Comparison of ENCODE assay signal across 30 cellular contexts in the genomic region with DNA sequence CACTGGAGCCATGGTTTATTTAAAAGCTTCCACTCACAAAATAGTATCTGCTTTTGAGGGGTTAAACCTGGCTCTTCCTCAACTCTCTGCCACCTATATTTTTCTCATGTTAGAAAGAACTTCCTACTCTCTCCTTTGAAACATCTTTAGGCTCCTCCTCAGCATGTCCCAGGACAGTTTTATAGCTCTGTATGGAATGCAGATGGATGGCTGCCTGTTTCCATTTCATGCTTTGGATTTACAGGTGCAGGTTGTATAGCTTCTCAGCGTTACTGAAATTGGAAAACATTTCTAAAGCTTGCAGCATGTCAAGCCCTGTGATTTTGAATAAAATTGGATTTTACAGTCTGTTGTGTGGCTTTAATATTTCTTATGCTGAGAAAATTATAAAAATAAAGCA.
"Had no signal": no experiment of that assay in that cellular context is flagged by ENCODE, and none has a peak within 500 bp of the region (broad histone marks: within the 10 kb centered on the region; RNA-seq: fewer than 3 reads in every experiment).

No MANE protein-coding gene starts in this region.

- H3K9me3 Mint-ChIP-seq: stimulated activated memory B cell treated with anti-CD40 and anti-IgM and Interleukin-4, amounts not matched to agents 10 μg/mL and 1 μg/mL and 100 μg/mL, for 72 hours; stimulated activated naive CD8-positive, alpha-beta T cell treated with anti-CD3 and anti-CD28 coated beads, Interleukin-15, amount 100 ng/mL, for 72 hours had no signal

- DNase-seq: heart right ventricle; hippocampal formation; kidney glomerular epithelial cell; left cardiac atrium; left lung; lower lobe of right lung; mammary epithelial cell; mesenchymal stem cell; midbrain; mucosa of descending colon; naive thymus-derived CD8-positive, alpha-beta T cell; ovary; right lobe of liver; stimulated activated CD4-positive, alpha-beta T cell treated with anti-CD3 and anti-CD28 coated beads, Interleukin-1b, Interleukin-23, amount 100 ng/mL, for 48 hours; stimulated activated CD4-positive, alpha-beta T cell treated with anti-CD3 and anti-CD28 coated beads, Interleukin-2, amount 100 ng/mL, for 48 hours; stimulated activated CD4-positive, alpha-beta T cell treated with anti-CD3 and anti-CD28 coated beads, Interleukin-4, amount 100 ng/mL, for 4 hours; stimulated activated CD8-positive, alpha-beta memory T cell treated with anti-CD3 and anti-CD28 coated beads, Interleukin-4, amount 100 ng/mL, for 48 hours; stimulated activated naive CD4-positive, alpha-beta T cell treated with Interleukin-2 at 50 U/mL for 16 hours; stimulated activated naive CD8-positive, alpha-beta T cell treated with anti-CD3 and anti-CD28 coated beads, Interleukin-15, amount 100 ng/mL, for 72 hours; substantia nigra; testis; thyroid gland; transverse colon; upper lobe of left lung had no signal

- H3K9me3 ChIP-seq: lower lobe of right lung, mucosa of descending colon, ovary, right atrium auricular region, right lobe of liver, testis, thyroid gland, transverse colon, upper lobe of left lung, vagina had no signal

- H3K27ac ChIP-seq: heart right ventricle, left lung, lower lobe of right lung, ovary, right atrium auricular region, right lobe of liver, testis, thyroid gland, transverse colon, upper lobe of left lung, vagina had no signal

- H3K27ac Mint-ChIP-seq: naive thymus-derived CD8-positive, alpha-beta T cell; progenitor cell of endocrine pancreas; stimulated activated memory B cell treated with anti-CD40 and anti-IgM and Interleukin-4, amounts not matched to agents 10 μg/mL and 1 μg/mL and 100 μg/mL, for 72 hours; stimulated activated naive CD8-positive, alpha-beta T cell treated with anti-CD3 and anti-CD28 coated beads, Interleukin-15, amount 100 ng/mL, for 72 hours had no signal

- H3K27me3 ChIP-seq: heart right ventricle, left lung, ovary, right atrium auricular region, right lobe of liver, testis, thyroid gland, transverse colon, upper lobe of left lung, vagina had no signal

- H3K4me3 ChIP-seq: heart right ventricle, left lung, lower lobe of right lung, mucosa of descending colon, ovary, right atrium auricular region, right lobe of liver, smooth muscle cell, testis, thyroid gland, transverse colon, upper lobe of left lung, vagina had no signal

- H3K4me3 Mint-ChIP-seq: naive thymus-derived CD8-positive, alpha-beta T cell; nephron; stimulated activated memory B cell treated with anti-CD40 and anti-IgM and Interleukin-4, amounts not matched to agents 10 μg/mL and 1 μg/mL and 100 μg/mL, for 72 hours; stimulated activated naive CD8-positive, alpha-beta T cell treated with anti-CD3 and anti-CD28 coated beads, Interleukin-15, amount 100 ng/mL, for 72 hours had no signal

- H3K36me3 ChIP-seq: heart right ventricle, left lung, lower lobe of right lung, ovary, right atrium auricular region, right lobe of liver, thyroid gland, transverse colon, upper lobe of left lung, vagina had no signal

- H3K4me1 ChIP-seq: left lung, lower lobe of right lung, right lobe of liver, testis, thyroid gland, transverse colon, upper lobe of left lung, vagina had no signal

- H3K36me3 Mint-ChIP-seq: naive thymus-derived CD8-positive, alpha-beta T cell; stimulated activated memory B cell treated with anti-CD40 and anti-IgM and Interleukin-4, amounts not matched to agents 10 μg/mL and 1 μg/mL and 100 μg/mL, for 72 hours had no signal

- H3K4me2 ChIP-seq: smooth muscle cell had no signal

- H3K27me3 Mint-ChIP-seq: naive thymus-derived CD8-positive, alpha-beta T cell; progenitor cell of endocrine pancreas; stimulated activated memory B cell treated with anti-CD40 and anti-IgM and Interleukin-4, amounts not matched to agents 10 μg/mL and 1 μg/mL and 100 μg/mL, for 72 hours; stimulated activated naive CD8-positive, alpha-beta T cell treated with anti-CD3 and anti-CD28 coated beads, Interleukin-15, amount 100 ng/mL, for 72 hours had no signal

- ATAC-seq: heart right ventricle; left cardiac atrium; left lung; lower lobe of right lung; mucosa of descending colon; naive thymus-derived CD8-positive, alpha-beta T cell; right lobe of liver; stimulated activated memory B cell treated with anti-CD40 and anti-IgM and Interleukin-4, amounts not matched to agents 10 μg/mL and 1 μg/mL and 100 μg/mL, for 72 hours; stimulated activated naive CD8-positive, alpha-beta T cell treated with anti-CD3 and anti-CD28 coated beads, Interleukin-15, amount 100 ng/mL, for 72 hours had no signal

- H3K4me1 Mint-ChIP-seq: naive thymus-derived CD8-positive, alpha-beta T cell; stimulated activated memory B cell treated with anti-CD40 and anti-IgM and Interleukin-4, amounts not matched to agents 10 μg/mL and 1 μg/mL and 100 μg/mL, for 72 hours; stimulated activated naive CD8-positive, alpha-beta T cell treated with anti-CD3 and anti-CD28 coated beads, Interleukin-15, amount 100 ng/mL, for 72 hours had no signal
